ENCODE assay signal across 18 cellular contexts in genomic region chr4:7041246-7041645, GRCh38. TPM values are rescaled to one million over a fixed set of nuclear protein-coding genes. Genes with fewer than 3 reads are reported as not detected.
DNase-seq lines count a peak whose midpoint lies in the region; ATAC-seq, FAIRE-seq and TF ChIP-seq lines count a peak whose summit lies in the region.
"Had no signal": no experiment of that assay in that cellular context is flagged by ENCODE, and none has a peak within 500 bp of the region (broad histone marks: within the 10 kb centered on the region; RNA-seq: fewer than 3 reads in every experiment).

No MANE protein-coding gene starts in this region.

- peaks cover 26% of the 10 kb centered on the region for H3K79me2 ChIP-seq in endothelial cell of umbilical vein (ENCODE audit: control insufficient read depth, insufficient read depth, low read length)

- TF ChIP-seq POLR2A in endothelial cell of umbilical vein (IDR thresholded peaks at IDR 0.05; ENCODE audit: low read depth, low read length): no peak
- no peak for TF ChIP-seq POLR2A in body of pancreas (IDR thresholded peaks at IDR 0.05)

- in situ Hi-C loops in ACHN (cut with HindIII; ENCODE audit: low pct_ligation_motif_present, low pct_unique_long_range_greater_than_20kb, low sequenced_read_pairs): no loop called here

- H3K9ac ChIP-seq in endothelial cell of umbilical vein (replicated peaks; ENCODE audit: extremely low read depth, insufficient read depth, low read length) (no peak overlapping the region), neuronal stem cell (ENCODE audit: low read depth, low read length, poor library complexity) (peak overlapping the region; percentile 73)

- H2BK120ac ChIP-seq in neuronal stem cell (ENCODE audit: low read depth, low read length): no peak overlapping the region

- H2AK5ac ChIP-seq in neuronal stem cell (ENCODE audit: low read depth, low read length): no peak overlapping the region

- no peak overlapping the region for H4K8ac ChIP-seq in neuronal stem cell (ENCODE audit: low read depth, low read length)

- H4K20me1 ChIP-seq in endothelial cell of umbilical vein (replicated peaks; ENCODE audit: control insufficient read depth, extremely low read depth, insufficient read depth, low read length): no peaks in the 10 kb centered on the region

- no peaks in the 10 kb centered on the region for H3K27me3 ChIP-seq in CD8-positive, alpha-beta T cell (ENCODE audit: insufficient read depth, low read length)
- H3K27me3 ChIP-seq in endothelial cell of umbilical vein (ENCODE audit: control insufficient read depth in 2 of 2, insufficient read depth in 2 of 2, low read length in 2 of 2) (no peaks in the 10 kb centered on the region), neuronal stem cell (ENCODE audit: control insufficient read depth in 3 of 3, insufficient read depth in 3 of 3, low read depth in 1 of 3, low read length in 3 of 3) (peaks cover 0 to 13% (median 2%) of the 10 kb centered on the region in 3 experiments), body of pancreas (no peaks in the 10 kb centered on the region)
- H3K27me3 ChIP-seq: SJCRH30, testis had no signal

- H3K27ac ChIP-seq in CD8-positive, alpha-beta T cell (ENCODE audit: low read depth, low read length): no peak overlapping the region
- H3K27ac ChIP-seq in endothelial cell of umbilical vein (ENCODE audit: insufficient read depth, low read depth, low read length) (no peak overlapping the region), neuronal stem cell (replicated peaks; ENCODE audit: low read length) (no peak overlapping the region), body of pancreas (no peak overlapping the region)
- H3K27ac ChIP-seq: SJCRH30 had no signal

- H3K9me3 Mint-ChIP-seq in CD8-positive, alpha-beta T cell: no peaks in the 10 kb centered on the region
- no peaks in the 10 kb centered on the region for H3K9me3 Mint-ChIP-seq in T-cell
- H3K9me3 Mint-ChIP-seq: activated naive CD4-positive, alpha-beta T cell treated with anti-CD3 and anti-CD28 coated beads, Interleukin-2, amount 50 U/mL, for 72 hours had no signal

- H2BK5ac ChIP-seq in neuronal stem cell (ENCODE audit: low read length): no peak overlapping the region

- POLR2A ChIA-PET in CD8-positive, alpha-beta T cell (lab: Charles Lee): interaction anchor here (0.9 to 2.0 kb wide), 2 partner anchors 26 to 27 kb away, joined by 3 to 7 read pairs; no protein-coding TSS in a partner anchor
- POLR2A ChIA-PET in T-cell (lab: Charles Lee): interaction anchor here (0.7 to 2.6 kb wide), 3 partner anchors 26 to 324 kb away, joined by 4 to 10 read pairs (median 4); partner anchors contain the start of gene GRPEL1 (in 1 of the 2)
- POLR2A ChIA-PET in endothelial cell of umbilical vein (lab: Charles Lee): no interaction called here

- no peak overlapping the region for H3K23ac ChIP-seq in neuronal stem cell (ENCODE audit: low read depth, low read length, poor library complexity)

- no peaks in the 10 kb centered on the region for H3K27me3 Mint-ChIP-seq in CD8-positive, alpha-beta T cell (ENCODE audit: low read depth)
- no peaks in the 10 kb centered on the region for H3K27me3 Mint-ChIP-seq in T-cell

- peaks cover 28% of the 10 kb centered on the region for H3K4me1 Mint-ChIP-seq in CD8-positive, alpha-beta T cell (ENCODE audit: low read depth)
- peaks cover 33 to 46% (median 36%) of the 10 kb centered on the region in 3 donors for H3K4me1 Mint-ChIP-seq in T-cell

- no peaks in the 10 kb centered on the region for H3K36me3 ChIP-seq in CD8-positive, alpha-beta T cell (ENCODE audit: insufficient read depth, low read length)
- H3K36me3 ChIP-seq in endothelial cell of umbilical vein (ENCODE audit: control insufficient read depth in 2 of 2, extremely low read depth in 1 of 2, insufficient read depth in 2 of 2, low read length in 2 of 2): no peaks in the 10 kb centered on the region
- H3K36me3 ChIP-seq in neuronal stem cell (replicated peaks in 1 of 2; ENCODE audit: control insufficient read depth in 2 of 2, insufficient read depth in 2 of 2, low read length in 2 of 2): peaks cover 0 to 11% of the 10 kb centered on the region in 2 donors
- no peaks in the 10 kb centered on the region for H3K36me3 ChIP-seq in body of pancreas (replicated peaks in 1 of 2; ENCODE audit: insufficient read depth in 1 of 2, low read depth in 2 of 2)
- H3K36me3 ChIP-seq: SJCRH30 had no signal

- no peak overlapping the region for H3K4me2 ChIP-seq in endothelial cell of umbilical vein (ENCODE audit: insufficient read depth, low read length)
- no peak overlapping the region for H3K4me2 ChIP-seq in neuronal stem cell (ENCODE audit: insufficient read depth, low read length, poor library complexity, severe bottlenecking)

- no peak overlapping the region for H2BK12ac ChIP-seq in neuronal stem cell (ENCODE audit: low read length)

- H3K79me1 ChIP-seq in neuronal stem cell (ENCODE audit: low read depth, low read length): peaks cover 15% of the 10 kb centered on the region

- H3K9me1 ChIP-seq in endothelial cell of umbilical vein (replicated peaks; ENCODE audit: control insufficient read depth, extremely low read depth, insufficient read depth, low read length): no peaks in the 10 kb centered on the region

- CTCF ChIA-PET in CD8-positive, alpha-beta T cell (lab: Charles Lee): interaction anchor here (0.7 to 4.5 kb wide), 5 partner anchors 27 to 168 kb away, joined by 3 to 79 read pairs (median 5); partner anchors contain the start of gene GRPEL1
- CTCF ChIA-PET in T-cell (lab: Charles Lee): interaction anchor here in 1 of 2 donors (1.4 to 4.4 kb wide), 2 partner anchors 27 to 55 kb away, joined by 5 to 69 read pairs; partner anchors contain the start of gene GRPEL1
- CTCF ChIA-PET in endothelial cell of umbilical vein (lab: Charles Lee): interaction anchor here (0.9 to 4.6 kb wide), 5 partner anchors 27 to 67 kb away, joined by 3 to 41 read pairs (median 4); partner anchors contain the start of gene GRPEL1

- H4K91ac ChIP-seq in neuronal stem cell (ENCODE audit: low read depth, low read length, poor library complexity): no peak overlapping the region

- H3K4me3 Mint-ChIP-seq in CD8-positive, alpha-beta T cell: peak overlapping the region; percentile 87
- peak overlapping the region; percentile 76 to 91 (median 88) for H3K4me3 Mint-ChIP-seq in T-cell

- no peak overlapping the region for H3K4me3 ChIP-seq in CD8-positive, alpha-beta T cell (ENCODE audit: low read depth, low read length)
- H3K4me3 ChIP-seq in endothelial cell of umbilical vein (replicated peaks in 1 of 3; ENCODE audit: insufficient read depth in 1 of 3, low read depth in 1 of 3, low read length in 3 of 3) (no peak overlapping the region), neuronal stem cell (ENCODE audit: low read length in 2 of 2) (peak overlapping the region in 1 of 2 donors; percentile 6), body of pancreas (no peak overlapping the region)

- no peak for ATAC-seq in CD8-positive, alpha-beta T cell
- ATAC-seq in T-cell (replicated peaks in 1 of 4) (no peak), body of pancreas (no peak)
- ATAC-seq: activated naive CD4-positive, alpha-beta T cell treated with anti-CD3 and anti-CD28 coated beads, Interleukin-2, amount 50 U/mL, for 72 hours; esophagus mucosa had no signal

- H3K4ac ChIP-seq in neuronal stem cell (ENCODE audit: low read length): no peak overlapping the region

- H3K27ac Mint-ChIP-seq in CD8-positive, alpha-beta T cell: no peak overlapping the region
- peak overlapping the region; percentile 64 to 65 for H3K27ac Mint-ChIP-seq in T-cell
- H3K27ac Mint-ChIP-seq: activated naive CD4-positive, alpha-beta T cell treated with anti-CD3 and anti-CD28 coated beads, Interleukin-2, amount 50 U/mL, for 72 hours had no signal

- BruUV-seq in endothelial cell of umbilical vein (replicated peaks; lab: Mats Ljungman, UMichigan): TSS peak; percentile 22

- no peak for TF ChIP-seq CTCF in CD8-positive, alpha-beta T cell (IDR thresholded peaks at IDR 0.05)
- TF ChIP-seq CTCF in endothelial cell of umbilical vein (IDR thresholded peaks at IDR 0.05; ENCODE audit: extremely low read depth in 1 of 2, insufficient read depth in 1 of 2, low read depth in 1 of 2, low read length in 2 of 2) (no peak), body of pancreas (IDR thresholded peaks at IDR 0.05) (no peak)

- no peak for FAIRE-seq in endothelial cell of umbilical vein (lab: Jason Lieb, UNC)

- DNase-seq in CD8-positive, alpha-beta T cell: no peak
- no peak for DNase-seq in T-cell
- DNase-seq in endothelial cell of umbilical vein (ENCODE audit: low read depth, low spot score): no peak
- DNase-seq in neuronal stem cell (ENCODE audit: low spot score): no peak
- no peak for DNase-seq in body of pancreas
- DNase-seq in ACHN: no peak
- DNase-seq in OCI-M2 (lab: John Stamatoyannopoulos, UW; ENCODE audit: unreplicated experiment): no peak
- no peak for DNase-seq in DMS153 treated with DMSO at 0.1 percent for 48 hours (lab: John Stamatoyannopoulos, UW; ENCODE audit: unreplicated experiment)
- DNase-seq: activated CD4-positive, alpha-beta T cell treated with anti-CD3 and anti-CD28 coated beads for 4 hours; activated T-cell treated with anti-CD3 and anti-CD28 coated beads for 4 hours; dermis blood vessel endothelial cell; GF-D8; Kasumi-1; NCI-H2081 treated with DMSO at 0.1 percent for 48 hours; testis had no signal

- H3K18ac ChIP-seq in neuronal stem cell (ENCODE audit: low read length): no peak overlapping the region

- dilution Hi-C loops in endothelial cell of umbilical vein (cut with MboI; ENCODE audit: extremely low pct_ligation_motif_present, low sequenced_read_pairs): no loop called here

- H2AFZ ChIP-seq in endothelial cell of umbilical vein (ENCODE audit: low read depth, low read length) (no peak overlapping the region), neuronal stem cell (ENCODE audit: low read length) (no peak overlapping the region)

- H3K14ac ChIP-seq in neuronal stem cell (ENCODE audit: low read length): no peak overlapping the region

- no CpG with 5 or more reads among the region's 19 CpGs for WGBS in neuronal stem cell (ENCODE audit: extremely low coverage in 2 of 2, insufficient read length in 2 of 2, insufficient replicate concordance in 1 of 2), 2 donors
- WGBS in body of pancreas, 2 donors: 91 to 93% methylated on average over 19 of the region's 19 CpGs

- peaks cover 23% of the 10 kb centered on the region for H3K4me1 ChIP-seq in CD8-positive, alpha-beta T cell (ENCODE audit: insufficient read depth, low read length)
- H3K4me1 ChIP-seq in endothelial cell of umbilical vein (ENCODE audit: control insufficient read depth, extremely low read depth, insufficient read depth, low read length) (peaks cover 17% of the 10 kb centered on the region), neuronal stem cell (ENCODE audit: control insufficient read depth in 2 of 2, insufficient read depth in 1 of 2, low read depth in 1 of 2, low read length in 2 of 2) (peaks cover 15 to 24% of the 10 kb centered on the region in 2 donors), body of pancreas (peaks cover 31% of the 10 kb centered on the region)

- peaks cover 11% of the 10 kb centered on the region for H3K36me3 Mint-ChIP-seq in CD8-positive, alpha-beta T cell
- H3K36me3 Mint-ChIP-seq in T-cell: peaks cover 6% of the 10 kb centered on the region
- H3K36me3 Mint-ChIP-seq: activated naive CD4-positive, alpha-beta T cell treated with anti-CD3 and anti-CD28 coated beads, Interleukin-2, amount 50 U/mL, for 72 hours had no signal

- H3K9me3 ChIP-seq in CD8-positive, alpha-beta T cell (ENCODE audit: low read length): no peaks in the 10 kb centered on the region
- H3K9me3 ChIP-seq in endothelial cell of umbilical vein (replicated peaks; ENCODE audit: control insufficient read depth, insufficient read depth, low read length): no peaks in the 10 kb centered on the region
- H3K9me3 ChIP-seq in neuronal stem cell (replicated peaks in 1 of 2; ENCODE audit: control insufficient read depth in 2 of 2, insufficient read depth in 1 of 2, low read depth in 1 of 2, low read length in 2 of 2): no peaks in the 10 kb centered on the region
- H3K9me3 ChIP-seq in body of pancreas: no peaks in the 10 kb centered on the region
- H3K9me3 ChIP-seq: SJCRH30, testis had no signal

- H2BK15ac ChIP-seq in neuronal stem cell (ENCODE audit: low read length): no peak overlapping the region

- intact Hi-C loops in CD8-positive, alpha-beta T cell (cut with DNase I, micrococcal nuclease): loop anchor here in 1 of 2 experiments (5.0 kb wide), 1 partner anchor 399 kb away; the partner anchor contains the start of gene MRFAP1
- intact Hi-C loops in endothelial cell of umbilical vein (cut with micrococcal nuclease): loop anchor here (10.0 kb wide), 1 partner anchor 256 kb away; the partner anchor contains the start of gene KIAA0232
- intact Hi-C loops in body of pancreas (cut with DNase I): no loop called here

RNA-seq across cellular contexts. Expression of gene TADA2B, which starts 1.9 kb away (rescaled TPM):
- 10 to 100 TPM; 41.9 to 45.4 TPM for total RNA-seq in CD8-positive, alpha-beta T cell
- total RNA-seq in T-cell: 10 to 100 TPM; 36.6 to 44.8 (median 42.3) TPM
- 11.5 and 12.3 TPM in 2 replicates for total RNA-seq in endothelial cell of umbilical vein
- 5.0 and 5.5 TPM in 2 replicates for polyA plus RNA-seq in endothelial cell of umbilical vein
- 4.9 and 5.4 TPM in 2 replicates for polyA plus RNA-seq in endothelial cell of umbilical vein (2011; cell fraction: cytosol; rRNA removed)
- polyA plus RNA-seq in endothelial cell of umbilical vein (2011; cell fraction: nucleus; rRNA removed): 4.7 and 5.0 TPM in 2 replicates
- polyA plus RNA-seq in endothelial cell of umbilical vein (2012): 8.8 and 9.2 TPM in 2 replicates
- 7.7 and 9.0 TPM in 2 replicates for polyA minus RNA-seq in endothelial cell of umbilical vein
- polyA minus RNA-seq in endothelial cell of umbilical vein (2011; cell fraction: cytosol; rRNA and poly(A)+ RNA removed): 5.0 TPM
- 4.2 and 4.7 TPM in 2 replicates for polyA minus RNA-seq in endothelial cell of umbilical vein (2011; cell fraction: nucleus; rRNA and poly(A)+ RNA removed)
- polyA plus RNA-seq in neuronal stem cell (2013, experiment 1 of 2): 9.9 TPM
- polyA plus RNA-seq in neuronal stem cell (2013, experiment 2 of 2): 9.9 TPM
- total RNA-seq in body of pancreas: 10 to 100 TPM; 18.1 to 20.0 TPM

RNA-seq across cellular contexts. Expression of gene GRPEL1, which starts 26.6 kb away (rescaled TPM):
- 10 to 100 TPM; 61.1 to 61.5 TPM for total RNA-seq in CD8-positive, alpha-beta T cell
- 10 to 100 TPM; 29.9 to 54.6 (median 36.8) TPM for total RNA-seq in T-cell
- total RNA-seq in endothelial cell of umbilical vein: 42.6 and 47.3 TPM in 2 replicates
- 14.3 and 17.3 TPM in 2 replicates for polyA plus RNA-seq in endothelial cell of umbilical vein
- 33.0 and 38.6 TPM in 2 replicates for polyA plus RNA-seq in endothelial cell of umbilical vein (2011; cell fraction: cytosol; rRNA removed)
- 19.3 and 26.0 TPM in 2 replicates for polyA plus RNA-seq in endothelial cell of umbilical vein (2011; cell fraction: nucleus; rRNA removed)
- 41.7 and 57.8 TPM in 2 replicates for polyA plus RNA-seq in endothelial cell of umbilical vein (2012)
- polyA minus RNA-seq in endothelial cell of umbilical vein: 18.9 and 24.6 TPM in 2 replicates
- polyA minus RNA-seq in endothelial cell of umbilical vein (2011; cell fraction: cytosol; rRNA and poly(A)+ RNA removed): 20.1 TPM
- polyA minus RNA-seq in endothelial cell of umbilical vein (2011; cell fraction: nucleus; rRNA and poly(A)+ RNA removed): 11.0 and 14.2 TPM in 2 replicates
- polyA plus RNA-seq in neuronal stem cell (2013, experiment 1 of 2): 10.3 TPM
- 9.4 TPM for polyA plus RNA-seq in neuronal stem cell (2013, experiment 2 of 2)
- 10 to 100 TPM in 1 of 2 donors, 1 to 10 TPM in 1; 6.6 to 10.6 TPM for total RNA-seq in body of pancreas
